In the genomic region with DNA sequence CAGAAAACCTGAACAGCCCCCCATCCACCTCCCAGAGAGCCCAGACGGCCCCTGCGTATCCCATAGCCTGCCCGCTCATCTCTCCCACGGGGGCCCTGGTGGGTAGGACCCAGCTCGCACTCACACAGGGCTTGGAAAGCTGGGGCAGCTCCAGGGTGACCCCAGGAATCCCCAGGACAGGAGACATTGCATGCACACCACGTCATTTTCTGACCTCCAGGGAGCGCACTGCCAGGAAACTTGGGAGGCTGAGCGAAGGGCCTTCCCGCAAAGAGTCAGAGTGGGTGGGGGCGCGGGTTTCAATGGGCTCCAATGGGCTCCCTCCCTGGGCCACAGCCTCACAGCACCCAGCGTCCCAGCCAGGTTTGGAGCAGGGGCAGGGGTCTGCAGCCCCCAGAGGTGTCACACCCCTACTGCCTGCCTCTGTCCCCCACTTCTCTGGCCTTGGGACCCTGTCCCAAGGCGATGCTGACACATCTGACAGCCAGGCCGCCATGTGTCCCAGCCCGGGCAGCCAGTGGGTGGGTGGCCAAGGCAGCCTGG, we compare ENCODE assay signal across 9 cellular contexts. TPM values are rescaled to one million over a fixed set of nuclear protein-coding genes. Genes with fewer than 3 reads are reported as not detected.
DNase-seq lines count a peak whose midpoint lies in the region; TF ChIP-seq lines count a peak whose summit lies in the region.
"Had no signal": no experiment of that assay in that cellular context is flagged by ENCODE, and none has a peak within 500 bp of the region (broad histone marks: within the 10 kb centered on the region; RNA-seq: fewer than 3 reads in every experiment).

No MANE protein-coding gene starts in this region.

- no peak overlapping the region for H3K4me3 Mint-ChIP-seq in CD8-positive, alpha-beta memory T cell
- H3K4me3 Mint-ChIP-seq: effector memory CD8-positive, alpha-beta T cell had no signal

- H3K9ac ChIP-seq in skeletal muscle satellite cell (ENCODE audit: low read depth, low read length), result peak overlapping the region; percentile 68

- no peak overlapping the region for H3K4me3 ChIP-seq in PC-9
- H3K4me3 ChIP-seq in skeletal muscle satellite cell (ENCODE audit: low read length), result peak overlapping the region; percentile 48
- no peak overlapping the region for H3K4me3 ChIP-seq in CD8-positive, alpha-beta memory T cell (ENCODE audit: low read length)

- POLR2A ChIA-PET in PC-9 (lab: Charles Lee; ENCODE audit: unreplicated experiment), result no interaction called here
- POLR2A ChIA-PET in CD8-positive, alpha-beta memory T cell (lab: Charles Lee), result no interaction called here

- in situ Hi-C loops in GM13976 (cut with MboI; ENCODE audit: low sequenced_read_pairs, unreplicated experiment), result no loop called here

- no peaks in the 10 kb centered on the region for H3K9me3 ChIP-seq in PC-9 (ENCODE audit: insufficient read depth, low read depth)
- no peaks in the 10 kb centered on the region for H3K9me3 ChIP-seq in skeletal muscle satellite cell (replicated peaks; ENCODE audit: low read length)
- H3K9me3 ChIP-seq in CD8-positive, alpha-beta memory T cell (ENCODE audit: low read length), result no peaks in the 10 kb centered on the region

- peaks cover 50% of the 10 kb centered on the region for H3K4me1 ChIP-seq in PC-9 (replicated peaks; ENCODE audit: insufficient read depth)
- peaks cover 56% of the 10 kb centered on the region for H3K4me1 ChIP-seq in skeletal muscle satellite cell (ENCODE audit: control insufficient read depth, insufficient read depth, low read length)
- H3K4me1 ChIP-seq in CD8-positive, alpha-beta memory T cell (ENCODE audit: insufficient read depth, low read length), result no peaks in the 10 kb centered on the region

- H3K27ac Mint-ChIP-seq in CD8-positive, alpha-beta memory T cell, result no peak overlapping the region
- H3K27ac Mint-ChIP-seq: effector memory CD8-positive, alpha-beta T cell had no signal

- DNase-seq in GM13976 (ENCODE audit: low spot score) (peak; percentile 34), PC-9 (peak in 1 of 2 experiments; percentile 49), fibroblast of gingiva (ENCODE audit: low read depth) (peak; percentile 79), T-helper 9 cell (no peak), activated T-cell treated with anti-CD3 and anti-CD28 coated beads for 4 hours (no peak), nucleus accumbens (lab: John Stamatoyannopoulos, UW) (no peak)
- DNase-seq in CD8-positive, alpha-beta memory T cell, result no peak
- DNase-seq: effector memory CD8-positive, alpha-beta T cell had no signal

- no peaks in the 10 kb centered on the region for H3K4me1 Mint-ChIP-seq in CD8-positive, alpha-beta memory T cell

- H3K9me3 Mint-ChIP-seq in CD8-positive, alpha-beta memory T cell, result no peaks in the 10 kb centered on the region
- H3K9me3 Mint-ChIP-seq: effector memory CD8-positive, alpha-beta T cell had no signal

- H3K79me2 ChIP-seq in PC-9 (ENCODE audit: low read depth), result no peaks in the 10 kb centered on the region

- no peak overlapping the region for H2AFZ ChIP-seq in PC-9

- H3K27ac ChIP-seq in PC-9, result no peak overlapping the region
- H3K27ac ChIP-seq in CD8-positive, alpha-beta memory T cell (ENCODE audit: low read depth, low read length), result no peak overlapping the region

- H3K36me3 Mint-ChIP-seq in CD8-positive, alpha-beta memory T cell, result no peaks in the 10 kb centered on the region

- H3K4me2 ChIP-seq in PC-9 (peak overlapping the region; percentile 67), skeletal muscle satellite cell (ENCODE audit: low read length) (peak overlapping the region; percentile 83)

- H3F3A ChIP-seq in PC-9 (ENCODE audit: insufficient read depth, low read depth), result no peaks in the 10 kb centered on the region; the same call in 1 of the 2 replicates

- H3K27me3 Mint-ChIP-seq in CD8-positive, alpha-beta memory T cell, result peaks cover 8 to 9% of the 10 kb centered on the region in 2 donors

- CTCF ChIA-PET in PC-9 (lab: Charles Lee), result interaction anchor here (0.5 kb wide), 1 partner anchor 62 kb away, joined by 6 read pairs; no protein-coding TSS in a partner anchor
- CTCF ChIA-PET in CD8-positive, alpha-beta memory T cell (lab: Charles Lee), result interaction anchor here (1.1 kb wide), 1 partner anchor 133 kb away, joined by 5 read pairs; no protein-coding TSS in a partner anchor

- H3K36me3 ChIP-seq in PC-9 (ENCODE audit: low read depth) (no peaks in the 10 kb centered on the region), skeletal muscle satellite cell (ENCODE audit: insufficient read depth, low read length) (no peaks in the 10 kb centered on the region)
- no peaks in the 10 kb centered on the region for H3K36me3 ChIP-seq in CD8-positive, alpha-beta memory T cell (ENCODE audit: insufficient read depth, low read length)

- no peaks in the 10 kb centered on the region for H3K9me2 ChIP-seq in PC-9 (ENCODE audit: insufficient read depth)

- no peak for TF ChIP-seq CTCF in GM13976 (IDR thresholded peaks at IDR 0.05; ENCODE audit: borderline replicate concordance, control extremely low read depth, extremely low read depth, insufficient read depth, missing control alignments)
- TF ChIP-seq CTCF in PC-9 (conservative IDR thresholded peaks at IDR 0.05), result peak; percentile 36; the same call in 1 of the 2 replicates

- intact Hi-C loops in PC-9 (cut with micrococcal nuclease; ENCODE audit: unreplicated experiment), result loop anchor here (1.0 to 10.0 kb wide), 2 partner anchors 66 to 282 kb away; no protein-coding TSS in a partner anchor

- BruUV-seq in PC-9 (replicated peaks; lab: Mats Ljungman, UMichigan), result no TSS peak

- no peaks in the 10 kb centered on the region for H4K20me1 ChIP-seq in PC-9 (ENCODE audit: insufficient read depth)

- no peaks in the 10 kb centered on the region for H3K27me3 ChIP-seq in PC-9 (ENCODE audit: insufficient read depth, low read depth)
- no peaks in the 10 kb centered on the region for H3K27me3 ChIP-seq in skeletal muscle satellite cell (ENCODE audit: control insufficient read depth, insufficient read depth, low read length)
- H3K27me3 ChIP-seq in CD8-positive, alpha-beta memory T cell (ENCODE audit: insufficient read depth, low read length, poor library complexity, severe bottlenecking), result no peaks in the 10 kb centered on the region

RNA-seq across cellular contexts. Expression of gene SYT8, which starts 8.2 kb away (rescaled TPM):
- 8.9 and 12.1 TPM in 2 replicates for total RNA-seq in PC-9 (2021)
- total RNA-seq in skeletal muscle satellite cell (2012; rRNA removed), result under 0.01 TPM in 1 of 2 replicates, not detected in the other
- not detected for total RNA-seq in CD8-positive, alpha-beta memory T cell
- polyA plus RNA-seq in CD8-positive, alpha-beta memory T cell, result not detected

RNA-seq across cellular contexts. Expression of gene TNNI2, which starts 12.2 kb away (rescaled TPM):
- 4.9 and 7.8 TPM in 2 replicates for total RNA-seq in PC-9 (2021)
- total RNA-seq in skeletal muscle satellite cell (2012; rRNA removed), result 0.87 TPM in 1 of 2 replicates, not detected in the other
- total RNA-seq in CD8-positive, alpha-beta memory T cell, result under 1 TPM in 1 of 2 experiments, not detected in 1; 0.33 TPM
- polyA plus RNA-seq in CD8-positive, alpha-beta memory T cell, result not detected

RNA-seq across cellular contexts. Expression of gene LSP1, which starts 26.3 kb away (rescaled TPM):
- total RNA-seq in PC-9 (2021), result 2.5 and 2.6 TPM in 2 replicates
- total RNA-seq in skeletal muscle satellite cell (2012; rRNA removed), result 56.3 and 63.6 TPM in 2 replicates
- total RNA-seq in CD8-positive, alpha-beta memory T cell, result 100 to 1,000 TPM; 226 to 230 TPM
- 496 TPM for polyA plus RNA-seq in CD8-positive, alpha-beta memory T cell

Comparison
In these comparisons a context has a peak if more than half of its experiments do, and no peak if none do; other contexts are left out.
1. DNase-seq: peak in GM13976 (single experiment) and fibroblast of gingiva (single experiment); none in CD8-positive, alpha-beta memory T cell (0 of 5), T-helper 9 cell (single experiment), activated T-cell treated with anti-CD3 and anti-CD28 coated beads for 4 hours (single experiment) and nucleus accumbens (0 of 56).
2. RNA of gene LSP1, which starts 26.3 kb away (total RNA-seq): 226 to 230 TPM in CD8-positive, alpha-beta memory T cell; 2.5 to 2.6 TPM in PC-9; every median in the first group is over 10 times any median in the second.